In the genomic region with DNA sequence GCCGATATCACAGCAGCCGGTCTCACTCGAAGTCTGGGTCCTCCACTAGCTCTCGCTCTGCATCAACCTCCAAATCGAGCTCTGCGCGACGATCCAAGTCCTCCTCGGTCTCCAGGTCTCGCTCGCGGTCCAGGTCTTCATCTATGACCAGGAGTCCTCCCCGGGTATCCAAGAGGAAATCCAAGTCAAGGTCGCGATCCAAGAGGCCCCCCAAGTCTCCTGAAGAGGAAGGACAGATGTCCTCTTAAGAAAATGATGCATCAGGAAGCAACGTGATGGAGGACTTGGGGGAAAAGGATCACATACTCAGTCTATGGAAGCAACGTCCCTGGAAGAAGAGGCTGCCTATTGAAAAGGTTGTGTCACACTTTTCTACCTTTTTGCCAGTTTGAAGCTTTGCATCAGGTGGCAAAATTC, we compare ENCODE assay signal across 2 cellular contexts.
TF ChIP-seq lines count a peak whose summit lies in the region.

No MANE protein-coding gene starts in this region.

TF ChIP-seq in GM12891, 5 proteins besides CTCF, POLR2A, EP300 and RAD21:
- no peak for TF ChIP-seq SPI1 (IDR thresholded peaks at IDR 0.05; ENCODE audit: low read depth, low read length)
- 0 out of 2 replicates have a peak, but pooled peaks have one; percentile 51 for TF ChIP-seq POLR2AphosphoS5 (IDR thresholded peaks at IDR 0.05; ENCODE audit: low read depth, low read length)
- no peak for TF ChIP-seq TAF1 (IDR thresholded peaks at IDR 0.05; ENCODE audit: low read depth, low read length)
- TF ChIP-seq POU2F2 (IDR thresholded peaks at IDR 0.05; ENCODE audit: low read depth, low read length) = no peak
- no peak for TF ChIP-seq PAX5 (IDR thresholded peaks at IDR 0.05; ENCODE audit: insufficient read depth, low read length, severe bottlenecking)

TF ChIP-seq in GM12878, 131 proteins besides CTCF, POLR2A, EP300 and RAD21:
- TF ChIP-seq, protein P1, sequence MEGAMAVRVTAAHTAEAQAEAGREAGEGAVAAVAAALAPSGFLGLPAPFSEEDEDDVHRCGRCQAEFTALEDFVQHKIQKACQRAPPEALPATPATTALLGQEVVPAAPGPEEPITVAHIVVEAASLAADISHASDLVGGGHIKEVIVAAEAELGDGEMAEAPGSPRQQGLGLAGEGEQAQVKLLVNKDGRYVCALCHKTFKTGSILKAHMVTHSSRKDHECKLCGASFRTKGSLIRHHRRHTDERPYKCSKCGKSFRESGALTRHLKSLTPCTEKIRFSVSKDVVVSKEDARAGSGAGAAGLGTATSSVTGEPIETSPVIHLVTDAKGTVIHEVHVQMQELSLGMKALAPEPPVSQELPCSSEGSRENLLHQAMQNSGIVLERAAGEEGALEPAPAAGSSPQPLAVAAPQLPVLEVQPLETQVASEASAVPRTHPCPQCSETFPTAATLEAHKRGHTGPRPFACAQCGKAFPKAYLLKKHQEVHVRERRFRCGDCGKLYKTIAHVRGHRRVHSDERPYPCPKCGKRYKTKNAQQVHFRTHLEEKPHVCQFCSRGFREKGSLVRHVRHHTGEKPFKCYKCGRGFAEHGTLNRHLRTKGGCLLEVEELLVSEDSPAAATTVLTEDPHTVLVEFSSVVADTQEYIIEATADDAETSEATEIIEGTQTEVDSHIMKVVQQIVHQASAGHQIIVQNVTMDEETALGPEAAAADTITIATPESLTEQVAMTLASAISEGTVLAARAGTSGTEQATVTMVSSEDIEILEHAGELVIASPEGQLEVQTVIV (IDR thresholded peaks at IDR 0.05; ENCODE audit: borderline replicate concordance, partially characterized antibody) = no peak
- TF ChIP-seq, protein P2, sequence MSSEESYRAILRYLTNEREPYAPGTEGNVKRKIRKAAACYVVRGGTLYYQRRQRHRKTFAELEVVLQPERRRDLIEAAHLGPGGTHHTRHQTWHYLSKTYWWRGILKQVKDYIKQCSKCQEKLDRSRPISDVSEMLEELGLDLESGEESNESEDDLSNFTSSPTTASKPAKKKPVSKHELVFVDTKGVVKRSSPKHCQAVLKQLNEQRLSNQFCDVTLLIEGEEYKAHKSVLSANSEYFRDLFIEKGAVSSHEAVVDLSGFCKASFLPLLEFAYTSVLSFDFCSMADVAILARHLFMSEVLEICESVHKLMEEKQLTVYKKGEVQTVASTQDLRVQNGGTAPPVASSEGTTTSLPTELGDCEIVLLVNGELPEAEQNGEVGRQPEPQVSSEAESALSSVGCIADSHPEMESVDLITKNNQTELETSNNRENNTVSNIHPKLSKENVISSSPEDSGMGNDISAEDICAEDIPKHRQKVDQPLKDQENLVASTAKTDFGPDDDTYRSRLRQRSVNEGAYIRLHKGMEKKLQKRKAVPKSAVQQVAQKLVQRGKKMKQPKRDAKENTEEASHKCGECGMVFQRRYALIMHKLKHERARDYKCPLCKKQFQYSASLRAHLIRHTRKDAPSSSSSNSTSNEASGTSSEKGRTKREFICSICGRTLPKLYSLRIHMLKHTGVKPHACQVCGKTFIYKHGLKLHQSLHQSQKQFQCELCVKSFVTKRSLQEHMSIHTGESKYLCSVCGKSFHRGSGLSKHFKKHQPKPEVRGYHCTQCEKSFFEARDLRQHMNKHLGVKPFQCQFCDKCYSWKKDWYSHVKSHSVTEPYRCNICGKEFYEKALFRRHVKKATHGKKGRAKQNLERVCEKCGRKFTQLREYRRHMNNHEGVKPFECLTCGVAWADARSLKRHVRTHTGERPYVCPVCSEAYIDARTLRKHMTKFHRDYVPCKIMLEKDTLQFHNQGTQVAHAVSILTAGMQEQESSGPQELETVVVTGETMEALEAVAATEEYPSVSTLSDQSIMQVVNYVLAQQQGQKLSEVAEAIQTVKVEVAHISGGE (CRISPR knock-in tag; IDR thresholded peaks at IDR 0.05) = no peak
- TF ChIP-seq, protein P3, sequence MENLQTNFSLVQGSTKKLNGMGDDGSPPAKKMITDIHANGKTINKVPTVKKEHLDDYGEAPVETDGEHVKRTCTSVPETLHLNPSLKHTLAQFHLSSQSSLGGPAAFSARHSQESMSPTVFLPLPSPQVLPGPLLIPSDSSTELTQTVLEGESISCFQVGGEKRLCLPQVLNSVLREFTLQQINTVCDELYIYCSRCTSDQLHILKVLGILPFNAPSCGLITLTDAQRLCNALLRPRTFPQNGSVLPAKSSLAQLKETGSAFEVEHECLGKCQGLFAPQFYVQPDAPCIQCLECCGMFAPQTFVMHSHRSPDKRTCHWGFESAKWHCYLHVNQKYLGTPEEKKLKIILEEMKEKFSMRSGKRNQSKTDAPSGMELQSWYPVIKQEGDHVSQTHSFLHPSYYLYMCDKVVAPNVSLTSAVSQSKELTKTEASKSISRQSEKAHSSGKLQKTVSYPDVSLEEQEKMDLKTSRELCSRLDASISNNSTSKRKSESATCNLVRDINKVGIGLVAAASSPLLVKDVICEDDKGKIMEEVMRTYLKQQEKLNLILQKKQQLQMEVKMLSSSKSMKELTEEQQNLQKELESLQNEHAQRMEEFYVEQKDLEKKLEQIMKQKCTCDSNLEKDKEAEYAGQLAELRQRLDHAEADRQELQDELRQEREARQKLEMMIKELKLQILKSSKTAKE (IDR thresholded peaks at IDR 0.05; ENCODE audit: low read depth, poor library complexity, severe bottlenecking) = no peak
- TF ChIP-seq PML (IDR thresholded peaks at IDR 0.05; ENCODE audit: low read length) = peak; percentile 6; the same call in 1 of the 2 replicates
- TF ChIP-seq POLR2AphosphoS5 (IDR thresholded peaks at IDR 0.05; ENCODE audit: low read length) = peak; percentile 8; the same call in 1 of the 2 replicates
